Comparison of ENCODE assay signal across 2 cellular contexts in genomic region chr12:43692064-43692463, GRCh38.
TF ChIP-seq lines count a peak whose summit lies in the region.

No MANE protein-coding gene starts in this region.

TF ChIP-seq in GM12891, 5 proteins besides CTCF, POLR2A, EP300 and RAD21 (continued from another document):
- TF ChIP-seq POLR2AphosphoS5 (IDR thresholded peaks at IDR 0.05; ENCODE audit: low read depth, low read length), result no peak
- no peak for TF ChIP-seq PAX5 (IDR thresholded peaks at IDR 0.05; ENCODE audit: insufficient read depth, low read length, severe bottlenecking)
- TF ChIP-seq TAF1 (IDR thresholded peaks at IDR 0.05; ENCODE audit: low read depth, low read length), result no peak

TF ChIP-seq in H1, 55 proteins besides CTCF, POLR2A, EP300 and RAD21 (continued from another document):
- TF ChIP-seq CBX8 (IDR thresholded peaks at IDR 0.05; ENCODE audit: borderline replicate concordance, low read depth, low read length), result no peak
- no peak for TF ChIP-seq MAX (IDR thresholded peaks at IDR 0.05)
- TF ChIP-seq CREB1 (IDR thresholded peaks at IDR 0.05), result no peak
TF ChIP-seq in H1: peak in this region for 0.
